In genomic region chr1:20491866-20492265, GRCh38 we compare ENCODE assay signal across 15 cellular contexts. TPM values are rescaled to one million over a fixed set of nuclear protein-coding genes. Genes with fewer than 3 reads are reported as not detected.
DNase-seq lines count a peak whose midpoint lies in the region; ATAC-seq and TF ChIP-seq lines count a peak whose summit lies in the region.
"Had no signal": no experiment of that assay in that cellular context is flagged by ENCODE, and none has a peak within 500 bp of the region (broad histone marks: within the 10 kb centered on the region; RNA-seq: fewer than 3 reads in every experiment).

No MANE protein-coding gene starts in this region.

- H3K4me3 ChIP-seq in HEK293 (ENCODE audit: low read depth, low read length) (no peak overlapping the region), body of pancreas (no peak overlapping the region), suprapubic skin (no peak overlapping the region)
- H3K4me3 ChIP-seq: A549, HAP-1 had no signal

- TF ChIP-seq CTCF in 22Rv1 (IDR thresholded peaks at IDR 0.05) (0 out of 2 replicates have a peak, but pooled peaks have one; percentile 7), HEK293 (tag by site-specific recombination; IDR thresholded peaks at IDR 0.05) (no peak), body of pancreas (IDR thresholded peaks at IDR 0.05) (no peak), suprapubic skin (IDR thresholded peaks at IDR 0.05) (no peak)

- H3K27ac ChIP-seq in 22Rv1 (no peak overlapping the region), HEK293 (ENCODE audit: extremely low read depth, low read depth, low read length) (no peak overlapping the region), angular gyrus (ENCODE audit: low read depth, low read length) (peak overlapping the region; percentile 23), body of pancreas (no peak overlapping the region), suprapubic skin (no peak overlapping the region)

- intact Hi-C loops in posterior vena cava (cut with DNase I): loop anchor here (5.0 to 10.0 kb wide), 4 partner anchors 117 to 1607 kb away; no protein-coding TSS in a partner anchor
- intact Hi-C loops in body of pancreas (cut with DNase I): loop anchor here (5.0 to 10.0 kb wide), 3 partner anchors 117 to 577 kb away; no protein-coding TSS in a partner anchor

- CTCF ChIA-PET in HEK293 (lab: Yijun Ruan, JAX): interaction anchor here (0.7 to 6.7 kb wide), 7 partner anchors 115 to 1252 kb away, joined by 3 to 75 read pairs (median 6); no protein-coding TSS in a partner anchor

- H3K4me1 ChIP-seq in HEK293 (ENCODE audit: control insufficient read depth, insufficient read depth, low read length) (no peaks in the 10 kb centered on the region), body of pancreas (peaks cover 8% of the 10 kb centered on the region), suprapubic skin (peaks cover 36% of the 10 kb centered on the region)
- H3K4me1 ChIP-seq: Caco-2 had no signal

- no peak for TF ChIP-seq POLR2A in body of pancreas (IDR thresholded peaks at IDR 0.05)
- TF ChIP-seq POLR2A in suprapubic skin (IDR thresholded peaks at IDR 0.05): no peak

- peak; percentile 56 for DNase-seq in posterior vena cava (ENCODE audit: low spot score)
- no peak for DNase-seq in GF-D8 (lab: John Stamatoyannopoulos, UW)
- no peak for DNase-seq in body of pancreas
- DNase-seq in suprapubic skin (ENCODE audit: low spot score in 2 of 2): no peak
- DNase-seq: Caco-2; CD8-positive, alpha-beta memory T cell; DND-41; GDM1; GOT3; HFFc6 had no signal

- no peak for TF ChIP-seq EP300 in suprapubic skin (IDR thresholded peaks at IDR 0.05)

- H3K36me3 ChIP-seq in HEK293 (ENCODE audit: control insufficient read depth in 2 of 2, insufficient read depth in 1 of 2, low read length in 2 of 2): no peaks in the 10 kb centered on the region
- no peaks in the 10 kb centered on the region for H3K36me3 ChIP-seq in body of pancreas (replicated peaks in 1 of 2; ENCODE audit: insufficient read depth in 1 of 2, low read depth in 2 of 2)
- H3K36me3 ChIP-seq in suprapubic skin: no peaks in the 10 kb centered on the region
- H3K36me3 ChIP-seq: HAP-1 had no signal

- 54% methylated on average over 7 of the region's 7 CpGs; no CpG with 5 or more reads in 1 of the 2 donors for WGBS in body of pancreas, 2 donors
- WGBS in suprapubic skin: 84% methylated on average over 7 of the region's 7 CpGs

- ATAC-seq in body of pancreas: no peak
- ATAC-seq: A549 had no signal

- H3K9me3 ChIP-seq in HEK293 (ENCODE audit: control insufficient read depth, insufficient read depth, low read depth, low read length) (no peaks in the 10 kb centered on the region), body of pancreas (no peaks in the 10 kb centered on the region), suprapubic skin (no peaks in the 10 kb centered on the region)
- H3K9me3 ChIP-seq: A549, Caco-2, HAP-1 had no signal

- H3K27me3 ChIP-seq in body of pancreas (peaks cover 0 to 7% of the 10 kb centered on the region in 2 donors), suprapubic skin (peaks cover 12% of the 10 kb centered on the region)

- POLR2A ChIA-PET in HEK293 (lab: Yijun Ruan, JAX): no interaction called here

TF ChIP-seq in HEK293, 187 proteins besides CTCF, POLR2A, EP300 and RAD21:
- TF ChIP-seq ZNF548 (tag by site-specific recombination; IDR thresholded peaks at IDR 0.05): no peak
- no peak for TF ChIP-seq ZNF785 (tag by site-specific recombination; IDR thresholded peaks at IDR 0.05)
- no peak for TF ChIP-seq ZSCAN16 (tag by site-specific recombination; IDR thresholded peaks at IDR 0.05)
- peak; percentile 33 for TF ChIP-seq ZFHX2 (tag by site-specific recombination; conservative IDR thresholded peaks at IDR 0.05)
- no peak for TF ChIP-seq ZNF18 (tag by site-specific recombination; IDR thresholded peaks at IDR 0.05)
- no peak for TF ChIP-seq GLIS1 (tag by site-specific recombination; IDR thresholded peaks at IDR 0.05)

RNA-seq across cellular contexts. Expression of gene CAMK2N1, which starts 5.9 kb away (rescaled TPM):
- 10 to 100 TPM; 12.3 to 22.9 TPM for total RNA-seq in posterior vena cava
- total RNA-seq in body of pancreas: 1 to 10 TPM; 5.3 to 5.4 TPM
- total RNA-seq in suprapubic skin: 10 to 100 TPM in 2 of 4 donors, 1 to 10 TPM in 2; 7.0 to 18.1 (median 9.5) TPM

RNA-seq across cellular contexts. Expression of gene MUL1, which starts 16.1 kb away (rescaled TPM):
- total RNA-seq in posterior vena cava (10 to 100 TPM; 20.9 to 21.7 TPM), body of pancreas (10 to 100 TPM; 18.7 to 20.4 TPM), suprapubic skin (10 to 100 TPM; 27.2 to 36.5 (median 28.4) TPM)
